ENCODE assay signal across 8 cellular contexts in the genomic region with DNA sequence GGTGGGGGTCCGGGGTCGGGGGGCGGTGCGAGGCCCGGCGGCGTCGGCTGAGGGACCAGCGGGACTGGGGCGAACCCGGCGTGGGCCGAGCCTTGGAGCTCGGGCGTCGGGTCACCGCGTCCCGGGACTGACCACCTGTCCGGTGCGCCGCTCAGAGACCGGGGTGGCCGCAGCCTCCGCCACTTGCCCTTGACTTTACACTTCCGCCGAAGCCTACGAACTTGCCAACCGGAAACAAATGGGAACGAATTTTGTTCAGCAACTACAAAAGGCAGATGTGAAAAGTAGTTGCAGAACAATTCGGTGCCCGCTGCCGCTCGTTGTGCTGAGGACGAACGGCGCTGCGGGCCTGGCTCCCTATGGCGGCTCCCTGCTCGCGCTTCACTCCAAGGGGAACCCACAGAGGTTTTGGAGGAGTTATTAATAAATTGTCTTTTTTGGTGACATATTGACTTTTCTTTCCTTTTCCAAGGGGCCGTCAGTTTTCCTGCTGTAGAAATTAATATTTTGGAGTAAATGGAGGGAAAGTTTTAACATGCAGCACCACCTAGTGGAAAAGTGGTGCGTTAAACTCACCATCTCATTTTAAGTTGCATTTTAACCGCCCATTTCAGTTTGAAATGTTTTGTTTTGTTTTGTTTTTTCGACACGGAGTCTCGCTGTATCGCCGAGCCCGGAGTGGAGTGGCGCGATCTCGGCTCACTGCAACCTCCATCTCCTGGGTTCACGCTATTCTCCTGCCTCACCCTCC. TPM values are rescaled to one million over a fixed set of nuclear protein-coding genes. Genes with fewer than 3 reads are reported as not detected.
DNase-seq lines count a peak whose midpoint lies in the region; ATAC-seq lines count a peak whose summit lies in the region.

No MANE protein-coding gene starts in this region.

- H3K36me3 ChIP-seq in duodenal mucosa (ENCODE audit: control insufficient read depth in 1 of 2, insufficient read depth in 2 of 2, low read length in 2 of 2) = peaks cover 3 to 11% of the 10 kb centered on the region in 2 donors

- no peaks in the 10 kb centered on the region for H3K27me3 ChIP-seq in duodenal mucosa (ENCODE audit: control insufficient read depth in 1 of 2, insufficient read depth in 2 of 2, low read length in 2 of 2)

- no peaks in the 10 kb centered on the region for H3K9me3 ChIP-seq in duodenal mucosa (ENCODE audit: control insufficient read depth in 1 of 2, low read length in 2 of 2)

- peak; percentile 25 for ATAC-seq in GM18870 (IDR thresholded peaks at IDR 0.05; ENCODE audit: unreplicated experiment)
- ATAC-seq in HG03175 (IDR thresholded peaks at IDR 0.05; ENCODE audit: unreplicated experiment) = peak; percentile 23

- peak; percentile 65 to 77 for DNase-seq in AML-193 (lab: John Stamatoyannopoulos, UW)
- DNase-seq in NCI-H526 (lab: John Stamatoyannopoulos, UW) = peak; percentile 66 to 74
- peak; percentile 49 to 54 for DNase-seq in activated CD4-positive, alpha-beta T cell treated with anti-CD3 and anti-CD28 coated beads, Interleukin-2, amount 50 U/mL, for 4 hours
- peak; percentile 75 to 81 for DNase-seq in lung microvascular endothelial cell (ENCODE audit: low read depth in 2 of 2)
- peak in 2 of 3 donors; percentile 37 to 44 for DNase-seq in stimulated activated CD4-positive, alpha-beta T cell treated with anti-CD3 and anti-CD28 coated beads, TNF-alpha, amount 100 ng/mL, for 48 hours (ENCODE audit: low read depth in 3 of 3)

- peak overlapping the region; percentile 98 for H3K27ac ChIP-seq in duodenal mucosa (ENCODE audit: low read depth, low read length)

- peaks cover 5 to 8% of the 10 kb centered on the region in 2 donors for H3K4me1 ChIP-seq in duodenal mucosa (ENCODE audit: control insufficient read depth in 1 of 2, insufficient read depth in 2 of 2, low read length in 2 of 2)

- peak overlapping the region; percentile 72 to 76 for H3K9ac ChIP-seq in duodenal mucosa (ENCODE audit: low read depth in 1 of 2, low read length in 2 of 2)

- peak overlapping the region; percentile 89 for H3K4me3 ChIP-seq in duodenal mucosa (ENCODE audit: low read depth in 1 of 2, low read length in 2 of 2)

RNA-seq across cellular contexts. Expression of gene PCBD2, which starts 0.5 kb away (rescaled TPM):
- total RNA-seq in lung microvascular endothelial cell = 3.1 and 3.6 TPM in 2 replicates

RNA-seq across cellular contexts. Expression of gene TXNDC15, which starts 31.2 kb away (rescaled TPM):
- total RNA-seq in lung microvascular endothelial cell = 55.4 and 55.8 TPM in 2 replicates

RNA-seq across cellular contexts. Expression of gene C5orf24, which starts 59.7 kb away (rescaled TPM):
- total RNA-seq in lung microvascular endothelial cell = 32.9 and 46.4 TPM in 2 replicates

Comparison
In these comparisons a context has a peak if more than half of its experiments do, and no peak if none do; other contexts are left out.
1. Peak in every context shown above with its lines: DNase-seq, ATAC-seq, H3K4me3 ChIP-seq and H3K27ac ChIP-seq.